In genomic region chr22:42326301-42326700, GRCh38 we compare ENCODE assay signal across 24 cellular contexts.
"Had no signal": no experiment of that assay in that cellular context is flagged by ENCODE, and none has a peak within 500 bp of the region (broad histone marks: within the 10 kb centered on the region; RNA-seq: fewer than 3 reads in every experiment).

No MANE protein-coding gene starts in this region.

- H3K36me3 ChIP-seq: colonic mucosa, esophagus squamous epithelium, lower lobe of right lung, spleen, tibial nerve had no signal

- H3K27ac ChIP-seq: colonic mucosa, epithelial cell of prostate, esophagus squamous epithelium, lower lobe of right lung, spleen, tibial nerve, VCaP had no signal

- H3K4me3 ChIP-seq: colonic mucosa, esophagus squamous epithelium, lower lobe of right lung, spleen, tibial nerve had no signal

- H3K36me3 Mint-ChIP-seq: activated CD4-positive, alpha-beta memory T cell treated with anti-CD3 and anti-CD28 coated beads for 36 hours; natural killer cell had no signal

- ATAC-seq: left lobe of liver, lower lobe of right lung, natural killer cell, right cardiac atrium had no signal

- DNase-seq: activated CD4-positive, alpha-beta memory T cell treated with anti-CD3 and anti-CD28 coated beads for 36 hours; activated CD4-positive, alpha-beta T cell treated with anti-CD3 and anti-CD28 coated beads for 4 hours; activated CD8-positive, alpha-beta memory T cell treated with anti-CD3 and anti-CD28 coated beads, Interleukin-2, amount 50 U/mL, for 48 hours; activated gamma-delta T cell treated with Interleukin-2 at 50 U/mL for 16 hours; activated naive CD4-positive, alpha-beta T cell treated with anti-CD3 and anti-CD28 coated beads, Interleukin-2, amount 50 U/mL, for 16 hours; activated T-cell treated with anti-CD3 and anti-CD28 coated beads, Interleukin-2, amount 50 U/mL, for 24 hours; amygdala; colonic mucosa; effector CD8-positive, alpha-beta T cell; esophagus squamous epithelium; kidney glomerular epithelial cell; lower lobe of right lung; mesenchymal stem cell; natural killer cell; posterior cingulate gyrus; right cardiac atrium; spleen; stimulated activated naive CD4-positive, alpha-beta T cell treated with Interleukin-2 at 50 U/mL for 16 hours; T-helper 9 cell had no signal

- H3K9me3 Mint-ChIP-seq: activated CD4-positive, alpha-beta memory T cell treated with anti-CD3 and anti-CD28 coated beads for 36 hours; activated T-cell treated with anti-CD3 and anti-CD28 coated beads, Interleukin-2, amount 50 U/mL, for 24 hours; central memory CD8-positive, alpha-beta T cell; natural killer cell had no signal

- H3K4me3 Mint-ChIP-seq: activated CD4-positive, alpha-beta memory T cell treated with anti-CD3 and anti-CD28 coated beads for 36 hours; activated T-cell treated with anti-CD3 and anti-CD28 coated beads, Interleukin-2, amount 50 U/mL, for 24 hours; natural killer cell had no signal

- H3K27me3 ChIP-seq: colonic mucosa, tibial nerve had no signal

- H3K27me3 Mint-ChIP-seq: activated CD4-positive, alpha-beta memory T cell treated with anti-CD3 and anti-CD28 coated beads for 36 hours; activated T-cell treated with anti-CD3 and anti-CD28 coated beads, Interleukin-2, amount 50 U/mL, for 24 hours; central memory CD8-positive, alpha-beta T cell had no signal

- H3K27ac Mint-ChIP-seq: activated CD4-positive, alpha-beta memory T cell treated with anti-CD3 and anti-CD28 coated beads for 36 hours; activated T-cell treated with anti-CD3 and anti-CD28 coated beads, Interleukin-2, amount 50 U/mL, for 24 hours; natural killer cell had no signal

- H3K9me3 ChIP-seq: colonic mucosa, esophagus squamous epithelium, lower lobe of right lung, spleen, tibial nerve had no signal
